ENCODE assay signal across 9 cellular contexts in genomic region chr7:604884-605531, GRCh38.
DNase-seq lines count a peak whose midpoint lies in the region; ATAC-seq lines count a peak whose summit lies in the region.
"Had no signal": no experiment of that assay in that cellular context is flagged by ENCODE, and none has a peak within 500 bp of the region (broad histone marks: within the 10 kb centered on the region; RNA-seq: fewer than 3 reads in every experiment).

No MANE protein-coding gene starts in this region.

- no peak overlapping the region for H3K4me3 ChIP-seq in HUES48 (ENCODE audit: low read depth, low read length)

- H3K36me3 ChIP-seq in HUES48 (ENCODE audit: control insufficient read depth, insufficient read depth, low read length) = peaks cover 12% of the 10 kb centered on the region

- H3K27me3 Mint-ChIP-seq in activated T-helper 1 cell treated with anti-CD3 and anti-CD28 coated beads, Interleukin-12 subunit alpha, Interleukin-12 subunit beta, Interleukin-2, Interleukin-4 antibody, amounts not matched to agents 30 ng/mL and 10 ng/mL and 1 ng/mL, durations not matched to agents 14 hours and 24 hours and 36 hours (ENCODE audit: insufficient read depth) = no peaks in the 10 kb centered on the region

- no peaks in the 10 kb centered on the region for H3K9me3 ChIP-seq in HUES48 (ENCODE audit: control insufficient read depth, insufficient read depth, low read length)

- no peak overlapping the region for H3K9ac ChIP-seq in HUES48 (ENCODE audit: low read depth, low read length)

- ATAC-seq in stimulated activated effector memory CD8-positive, alpha-beta T cell treated with anti-CD3 and anti-CD28 coated beads, Interleukin-12 subunit alpha, Interleukin-12 subunit beta, amount 100 ng/mL, for 72 hours = no peak
- ATAC-seq in HG03108 (IDR thresholded peaks at IDR 0.05; ENCODE audit: unreplicated experiment) = no peak

- peak overlapping the region; percentile 14 for H3K27ac ChIP-seq in HUES48 (ENCODE audit: low read depth, low read length)

- H3K36me3 Mint-ChIP-seq in activated T-helper 1 cell treated with anti-CD3 and anti-CD28 coated beads, Interleukin-12 subunit alpha, Interleukin-12 subunit beta, Interleukin-2, Interleukin-4 antibody, amounts not matched to agents 30 ng/mL and 10 ng/mL and 1 ng/mL, durations not matched to agents 14 hours and 24 hours and 36 hours (ENCODE audit: low read depth) = peaks cover 12% of the 10 kb centered on the region
- H3K36me3 Mint-ChIP-seq in stimulated activated effector memory CD8-positive, alpha-beta T cell treated with anti-CD3 and anti-CD28 coated beads, Interleukin-12 subunit alpha, Interleukin-12 subunit beta, amount 100 ng/mL, for 72 hours = peaks cover 77% of the 10 kb centered on the region

- peak overlapping the region; percentile 83 for H3K4me3 Mint-ChIP-seq in activated T-helper 1 cell treated with anti-CD3 and anti-CD28 coated beads, Interleukin-12 subunit alpha, Interleukin-12 subunit beta, Interleukin-2, Interleukin-4 antibody, amounts not matched to agents 30 ng/mL and 10 ng/mL and 1 ng/mL, durations not matched to agents 14 hours and 24 hours and 36 hours
- peak overlapping the region; percentile 97 for H3K4me3 Mint-ChIP-seq in stimulated activated effector memory CD8-positive, alpha-beta T cell treated with anti-CD3 and anti-CD28 coated beads, Interleukin-12 subunit alpha, Interleukin-12 subunit beta, amount 100 ng/mL, for 72 hours

- H3K4me1 ChIP-seq in HUES48 (ENCODE audit: control insufficient read depth, insufficient read depth, low read length) = no peaks in the 10 kb centered on the region

- peaks cover 51% of the 10 kb centered on the region for H3K4me1 Mint-ChIP-seq in activated T-helper 1 cell treated with anti-CD3 and anti-CD28 coated beads, Interleukin-12 subunit alpha, Interleukin-12 subunit beta, Interleukin-2, Interleukin-4 antibody, amounts not matched to agents 30 ng/mL and 10 ng/mL and 1 ng/mL, durations not matched to agents 14 hours and 24 hours and 36 hours (ENCODE audit: low read depth)
- peaks cover 80% of the 10 kb centered on the region for H3K4me1 Mint-ChIP-seq in stimulated activated effector memory CD8-positive, alpha-beta T cell treated with anti-CD3 and anti-CD28 coated beads, Interleukin-12 subunit alpha, Interleukin-12 subunit beta, amount 100 ng/mL, for 72 hours

- H3K27ac Mint-ChIP-seq in activated T-helper 1 cell treated with anti-CD3 and anti-CD28 coated beads, Interleukin-12 subunit alpha, Interleukin-12 subunit beta, Interleukin-2, Interleukin-4 antibody, amounts not matched to agents 30 ng/mL and 10 ng/mL and 1 ng/mL, durations not matched to agents 14 hours and 24 hours and 36 hours = peak overlapping the region; percentile 99
- H3K27ac Mint-ChIP-seq in stimulated activated effector memory CD8-positive, alpha-beta T cell treated with anti-CD3 and anti-CD28 coated beads, Interleukin-12 subunit alpha, Interleukin-12 subunit beta, amount 100 ng/mL, for 72 hours = peak overlapping the region; percentile 100

- intact Hi-C loops in activated T-helper 1 cell treated with anti-CD3 and anti-CD28 coated beads, Interleukin-12 subunit alpha, Interleukin-12 subunit beta, Interleukin-2, Interleukin-4 antibody, amounts not matched to agents 30 ng/mL and 10 ng/mL and 1 ng/mL, durations not matched to agents 14 hours and 24 hours and 36 hours (cut with micrococcal nuclease) = loop anchor here (1.0 to 10.0 kb wide), 6 partner anchors 13 to 240 kb away; partner anchors contain the start of gene SUN1

- no peak for DNase-seq in activated T-helper 1 cell treated with anti-CD3 and anti-CD28 coated beads, Interleukin-12 subunit alpha, Interleukin-12 subunit beta, Interleukin-2, Interleukin-4 antibody, amounts not matched to agents 30 ng/mL and 10 ng/mL and 1 ng/mL, durations not matched to agents 14 hours and 24 hours and 36 hours (ENCODE audit: low spot score)
- DNase-seq in islet precursor cell (peak; percentile 54), GM19240 (ENCODE audit: insufficient read length, low spot score) (no peak), GM19238 (ENCODE audit: insufficient read length, low spot score) (no peak)
- peak in 1 of 2 donors; percentile 72 for DNase-seq in stimulated activated effector memory CD8-positive, alpha-beta T cell treated with anti-CD3 and anti-CD28 coated beads, Interleukin-12 subunit alpha, Interleukin-12 subunit beta, amount 100 ng/mL, for 72 hours (ENCODE audit: low spot score in 2 of 2)
- no peak for DNase-seq in NK-92 treated with Interleukin-12 subunit alpha and Interleukin-12 subunit beta, amount 100 ng/mL, for 24 hours (lab: John Stamatoyannopoulos, UW)
- DNase-seq: NCI-H774 had no signal

- H3K27me3 ChIP-seq in HUES48 (ENCODE audit: control insufficient read depth, insufficient read depth, low read length) = no peaks in the 10 kb centered on the region

- no peaks in the 10 kb centered on the region for H3K9me3 Mint-ChIP-seq in activated T-helper 1 cell treated with anti-CD3 and anti-CD28 coated beads, Interleukin-12 subunit alpha, Interleukin-12 subunit beta, Interleukin-2, Interleukin-4 antibody, amounts not matched to agents 30 ng/mL and 10 ng/mL and 1 ng/mL, durations not matched to agents 14 hours and 24 hours and 36 hours
- no peaks in the 10 kb centered on the region for H3K9me3 Mint-ChIP-seq in stimulated activated effector memory CD8-positive, alpha-beta T cell treated with anti-CD3 and anti-CD28 coated beads, Interleukin-12 subunit alpha, Interleukin-12 subunit beta, amount 100 ng/mL, for 72 hours
